In the genomic region with DNA sequence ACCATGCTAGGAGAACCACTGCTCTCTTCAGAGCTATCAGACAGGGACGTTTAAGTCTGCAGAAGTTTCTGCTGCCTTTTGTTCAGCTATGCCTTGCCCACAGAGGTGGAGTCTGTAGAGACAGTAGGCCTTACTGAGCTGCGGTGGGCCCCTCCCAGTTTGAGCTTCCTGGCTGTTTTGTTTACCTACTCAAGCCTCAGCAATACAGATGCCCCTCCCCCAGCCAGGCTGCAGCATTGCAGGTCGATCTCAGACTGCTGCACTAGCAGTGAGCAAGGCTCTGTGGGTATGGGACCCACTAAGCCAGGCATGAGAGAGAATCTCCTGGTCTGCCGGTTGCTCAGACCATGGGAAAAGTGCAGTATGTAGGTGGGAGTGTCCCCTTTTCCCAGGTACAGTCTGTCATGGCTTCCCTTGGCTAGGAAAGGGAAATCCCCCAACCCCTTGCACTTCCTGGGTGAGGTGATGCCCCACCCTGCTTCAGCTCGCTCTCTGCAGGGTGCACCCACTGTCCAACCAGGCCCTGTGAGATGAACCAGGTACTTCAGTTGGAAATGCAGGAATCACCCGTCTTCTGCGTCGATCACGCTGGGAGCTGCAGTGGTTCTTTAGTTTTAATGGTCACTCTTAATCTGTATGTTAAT, we compare ENCODE assay signal across 8 cellular contexts. TPM values are rescaled to one million over a fixed set of nuclear protein-coding genes. Genes with fewer than 3 reads are reported as not detected.
A peak's percentile ranks its signal among the peaks of the same experiment; 100 is the strongest.
DNase-seq lines count a peak whose midpoint lies in the region; ATAC-seq and FAIRE-seq lines count a peak whose summit lies in the region.
"Not testable (repeated sequence)": the region's sequence is repeated elsewhere in the genome, so short reads cannot be mapped to it uniquely, and the experiment has no call there.

No MANE protein-coding gene starts in this region.

- H2AFZ ChIP-seq in trophoblast cell (ENCODE audit: insufficient read depth, low read length, poor library complexity), result not testable (repeated sequence)

- H2BK5ac ChIP-seq in trophoblast cell (ENCODE audit: low read depth, low read length, poor library complexity), result not testable (repeated sequence)

- DNase-seq in CD1c-positive myeloid dendritic cell (ENCODE audit: extremely low spot score) (peak; percentile 21), GM19239 (ENCODE audit: insufficient read length, low spot score) (peak; percentile 3), NCI-H1436 (lab: John Stamatoyannopoulos, UW) (peak; percentile 9), left cardiac atrium (peak; percentile 50)
- DNase-seq in activated naive CD4-positive, alpha-beta T cell treated with Interleukin-2 at 50 U/mL for 16 hours, result peak; percentile 42
- not testable (repeated sequence) for DNase-seq in trophoblast cell

- not testable (repeated sequence) for H3K14ac ChIP-seq in trophoblast cell (ENCODE audit: low read length)

- H3K4ac ChIP-seq in trophoblast cell (ENCODE audit: low read depth, low read length), result not testable (repeated sequence)

- not testable (repeated sequence) for H3K4me2 ChIP-seq in trophoblast cell (ENCODE audit: low read length)

- H3K36me3 ChIP-seq in trophoblast cell (ENCODE audit: control insufficient read depth in 1 of 2, insufficient read depth in 2 of 2, low read length in 2 of 2), result not testable (repeated sequence)

- H3K4me1 ChIP-seq in trophoblast cell (ENCODE audit: control insufficient read depth in 1 of 2, insufficient read depth in 2 of 2, low read length in 2 of 2), result not testable (repeated sequence)

- not testable (repeated sequence) for H4K91ac ChIP-seq in trophoblast cell (ENCODE audit: low read depth, low read length)

- H3K27me3 Mint-ChIP-seq in T-helper 1 cell treated with Interleukin-12 subunit alpha and Interleukin-12 subunit beta and Interleukin-4 antibody, amounts not matched to agents 30 μg/mL and 1 μg/mL, for 36 hours (ENCODE audit: low read depth), result not testable (repeated sequence)

- H3K4me1 Mint-ChIP-seq in T-helper 1 cell treated with Interleukin-12 subunit alpha and Interleukin-12 subunit beta and Interleukin-4 antibody, amounts not matched to agents 30 μg/mL and 1 μg/mL, for 36 hours (ENCODE audit: low read depth), result peaks cover 42% of the 10 kb centered on the region

- H3K27ac Mint-ChIP-seq in T-helper 1 cell treated with Interleukin-12 subunit alpha and Interleukin-12 subunit beta and Interleukin-4 antibody, amounts not matched to agents 30 μg/mL and 1 μg/mL, for 36 hours, result peak overlapping the region; percentile 87

- H3K79me1 ChIP-seq in trophoblast cell (ENCODE audit: low read length), result not testable (repeated sequence)

- no CpG with 5 or more reads among the region's 9 CpGs for WGBS in trophoblast cell (ENCODE audit: extremely low coverage, insufficient coverage, insufficient read length)

- not testable (repeated sequence) for H3K9ac ChIP-seq in trophoblast cell (ENCODE audit: low read length)

- not testable (repeated sequence) for H3K18ac ChIP-seq in trophoblast cell (ENCODE audit: low read length)

- FAIRE-seq in GM19239 (lab: Jason Lieb, UNC), result not testable (repeated sequence)

- H3K79me2 ChIP-seq in trophoblast cell (ENCODE audit: control insufficient read depth, insufficient read depth, low read length, poor library complexity), result not testable (repeated sequence)

- H2AK5ac ChIP-seq in trophoblast cell (ENCODE audit: low read length), result not testable (repeated sequence)

- H3K4me3 Mint-ChIP-seq in T-helper 1 cell treated with Interleukin-12 subunit alpha and Interleukin-12 subunit beta and Interleukin-4 antibody, amounts not matched to agents 30 μg/mL and 1 μg/mL, for 36 hours, result peak overlapping the region; percentile 63

- intact Hi-C loops in left cardiac atrium (cut with DNase I), result not testable (repeated sequence)

- not testable (repeated sequence) for H3K27me3 ChIP-seq in trophoblast cell (ENCODE audit: insufficient read depth, low read length)

- not testable (repeated sequence) for H2BK12ac ChIP-seq in trophoblast cell (ENCODE audit: low read length)

- H3K9me3 Mint-ChIP-seq in T-helper 1 cell treated with Interleukin-12 subunit alpha and Interleukin-12 subunit beta and Interleukin-4 antibody, amounts not matched to agents 30 μg/mL and 1 μg/mL, for 36 hours, result peaks cover 84% of the 10 kb centered on the region

- ATAC-seq in HG02938 (IDR thresholded peaks at IDR 0.05; ENCODE audit: unreplicated experiment) (peak; percentile 87), left cardiac atrium (peak in 1 of 2 donors; percentile 50)

- peaks cover 90% of the 10 kb centered on the region for H3K36me3 Mint-ChIP-seq in T-helper 1 cell treated with Interleukin-12 subunit alpha and Interleukin-12 subunit beta and Interleukin-4 antibody, amounts not matched to agents 30 μg/mL and 1 μg/mL, for 36 hours (ENCODE audit: low read depth)

- not testable (repeated sequence) for H3K27ac ChIP-seq in trophoblast cell (ENCODE audit: low read depth, low read length)

- not testable (repeated sequence) for H3K4me3 ChIP-seq in trophoblast cell (ENCODE audit: low read depth, low read length)

- H3K9me3 ChIP-seq in trophoblast cell (ENCODE audit: insufficient read depth, low read depth, low read length), result not testable (repeated sequence)

- H4K8ac ChIP-seq in trophoblast cell (ENCODE audit: low read depth, low read length), result peak overlapping the region; percentile 20

- not testable (repeated sequence) for H4K12ac ChIP-seq in trophoblast cell (ENCODE audit: low read depth, low read length)

- H2BK120ac ChIP-seq in trophoblast cell (ENCODE audit: insufficient read depth, low read length, poor library complexity), result not testable (repeated sequence)

- H3K23ac ChIP-seq in trophoblast cell (ENCODE audit: low read length), result not testable (repeated sequence)

RNA-seq across cellular contexts. Expression of gene SLC30A7, which starts 53.7 kb away (rescaled TPM):
- 10 to 100 TPM in 1 of 2 donors, 1 to 10 TPM in 1; 7.0 to 14.2 TPM for total RNA-seq in left cardiac atrium
- 32.7 and 34.0 TPM in 2 replicates for polyA plus RNA-seq in trophoblast cell (2013)

RNA-seq across cellular contexts. Expression of gene EXTL2, which starts 55.0 kb away (rescaled TPM):
- total RNA-seq in left cardiac atrium, result 10 to 100 TPM in 1 of 2 donors, 1 to 10 TPM in 1; 6.7 to 10.9 TPM
- polyA plus RNA-seq in trophoblast cell (2013), result 19.2 and 21.7 TPM in 2 replicates
